In the genomic region with DNA sequence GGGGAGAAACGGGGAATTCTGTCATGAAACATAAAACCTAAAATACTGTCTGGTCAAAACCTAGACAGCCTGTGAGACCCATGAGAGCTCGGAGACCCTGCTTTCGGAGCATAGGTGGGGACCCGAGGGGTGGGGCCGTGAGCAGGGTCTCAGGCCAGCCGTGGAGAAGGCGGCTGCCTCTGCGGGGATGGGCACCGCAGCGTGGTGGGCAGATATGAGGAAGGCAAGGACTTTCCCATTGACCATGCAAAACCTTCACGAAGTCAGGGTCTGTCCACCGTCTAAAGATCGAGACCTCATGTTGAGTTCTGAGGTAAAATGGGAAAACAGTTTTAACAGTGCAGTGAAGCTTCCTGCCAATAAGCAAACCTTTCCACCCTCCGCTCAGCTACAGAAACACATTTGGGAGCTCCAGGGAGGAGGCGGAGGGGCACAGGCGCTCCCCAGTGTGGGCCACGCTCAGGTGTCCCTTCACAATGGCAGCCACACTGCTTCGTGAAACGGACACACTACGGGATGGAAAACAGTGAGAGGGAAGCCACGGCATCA, we compare ENCODE assay signal across 15 cellular contexts.
A peak's percentile ranks its signal among the peaks of the same experiment; 100 is the strongest.
DNase-seq lines count a peak whose midpoint lies in the region; ATAC-seq, FAIRE-seq and TF ChIP-seq lines count a peak whose summit lies in the region.
"Had no signal": no experiment of that assay in that cellular context is flagged by ENCODE, and none has a peak within 500 bp of the region (broad histone marks: within the 10 kb centered on the region; RNA-seq: fewer than 3 reads in every experiment).

No MANE protein-coding gene starts in this region.

- no peak overlapping the region for H3K4me3 Mint-ChIP-seq in activated T-cell treated with anti-CD3 and anti-CD28 coated beads, Interleukin-2, amount 50 U/mL, for 72 hours
- H3K4me3 Mint-ChIP-seq: activated CD8-positive, alpha-beta memory T cell treated with anti-CD3 and anti-CD28 coated beads, Interleukin-2, amount 10 ng/mL, durations not matched to agents 7 days and 5 days; activated naive CD8-positive, alpha-beta T cell treated with anti-CD3 and anti-CD28 coated beads, Interleukin-2, amount 50 U/mL, for 24 hours had no signal

- DNase-seq in AG10803 (ENCODE audit: low read depth) (no peak), choroid plexus epithelial cell (ENCODE audit: low read depth) (no peak), right cardiac atrium (peak in 1 of 3 donors; percentile 48), gastrocnemius medialis (no peak), GM12892 (ENCODE audit: insufficient read length) (no peak), posterior vena cava (ENCODE audit: low spot score) (no peak), islet precursor cell (no peak)
- DNase-seq in activated T-cell treated with anti-CD3 and anti-CD28 coated beads, Interleukin-2, amount 50 U/mL, for 72 hours, result no peak
- DNase-seq: ACHN; activated CD8-positive, alpha-beta memory T cell treated with anti-CD3 and anti-CD28 coated beads, Interleukin-2, amount 10 ng/mL, durations not matched to agents 7 days and 5 days; activated naive CD8-positive, alpha-beta T cell treated with anti-CD3 and anti-CD28 coated beads, Interleukin-2, amount 50 U/mL, for 24 hours; KBM-7; NCI-H2081; testis had no signal

- H3K27me3 ChIP-seq in right cardiac atrium (ENCODE audit: control insufficient read depth, insufficient read depth) (no peaks in the 10 kb centered on the region), gastrocnemius medialis (no peaks in the 10 kb centered on the region)
- H3K27me3 ChIP-seq: testis had no signal

- no peaks in the 10 kb centered on the region for H3K9me3 ChIP-seq in right cardiac atrium (ENCODE audit: control insufficient read depth, low read length)
- H3K9me3 ChIP-seq in gastrocnemius medialis, result no peaks in the 10 kb centered on the region
- H3K9me3 ChIP-seq: testis had no signal

- peak in 1 of 2 donors; percentile 25 for ATAC-seq in right cardiac atrium
- ATAC-seq in gastrocnemius medialis, result no peak
- ATAC-seq in activated T-cell treated with anti-CD3 and anti-CD28 coated beads, Interleukin-2, amount 50 U/mL, for 72 hours (replicated peaks in 1 of 2), result no peak
- ATAC-seq: activated CD8-positive, alpha-beta memory T cell treated with anti-CD3 and anti-CD28 coated beads, Interleukin-2, amount 10 ng/mL, durations not matched to agents 7 days and 5 days; activated naive CD8-positive, alpha-beta T cell treated with anti-CD3 and anti-CD28 coated beads, Interleukin-2, amount 50 U/mL, for 24 hours had no signal

- TF ChIP-seq CTCF in AG10803 (conservative IDR thresholded peaks at IDR 0.05; ENCODE audit: low read length) (no peak), choroid plexus epithelial cell (conservative IDR thresholded peaks at IDR 0.05; ENCODE audit: low read depth, low read length) (no peak), gastrocnemius medialis (IDR thresholded peaks at IDR 0.05 in 4 of 5, conservative IDR thresholded peaks at IDR 0.05 in 1 of 5) (no peak)

- 61% methylated on average over 21 of the region's 21 CpGs for WGBS in right cardiac atrium

- peak overlapping the region; percentile 44 for H3K4me3 ChIP-seq in AG10803 (ENCODE audit: low read length)
- H3K4me3 ChIP-seq in choroid plexus epithelial cell (ENCODE audit: low read depth, low read length), result peak overlapping the region; percentile 36
- no peak overlapping the region for H3K4me3 ChIP-seq in right cardiac atrium (ENCODE audit: low read length)
- peak overlapping the region in 2 of 4 donors; percentile 13 to 28 for H3K4me3 ChIP-seq in gastrocnemius medialis
- H3K4me3 ChIP-seq: testis had no signal

- in situ Hi-C loops in gastrocnemius medialis (cut with MboI; ENCODE audit: low sequenced_read_pairs in 4 of 4), result no loop called here

- H3K36me3 ChIP-seq in gastrocnemius medialis, result no peaks in the 10 kb centered on the region

- H3K4me1 Mint-ChIP-seq in activated T-cell treated with anti-CD3 and anti-CD28 coated beads, Interleukin-2, amount 50 U/mL, for 72 hours (ENCODE audit: low read depth), result no peaks in the 10 kb centered on the region
- H3K4me1 Mint-ChIP-seq: activated CD8-positive, alpha-beta memory T cell treated with anti-CD3 and anti-CD28 coated beads, Interleukin-2, amount 10 ng/mL, durations not matched to agents 7 days and 5 days; activated naive CD8-positive, alpha-beta T cell treated with anti-CD3 and anti-CD28 coated beads, Interleukin-2, amount 50 U/mL, for 24 hours had no signal

- H3K27ac ChIP-seq in right cardiac atrium (ENCODE audit: low read length) (peak overlapping the region; percentile 13), gastrocnemius medialis (peak overlapping the region; percentile 25 to 53 (median 38))
- H3K27ac ChIP-seq: VCaP had no signal

- no peak overlapping the region for H3K27ac Mint-ChIP-seq in activated T-cell treated with anti-CD3 and anti-CD28 coated beads, Interleukin-2, amount 50 U/mL, for 72 hours
- H3K27ac Mint-ChIP-seq: activated CD8-positive, alpha-beta memory T cell treated with anti-CD3 and anti-CD28 coated beads, Interleukin-2, amount 10 ng/mL, durations not matched to agents 7 days and 5 days; activated naive CD8-positive, alpha-beta T cell treated with anti-CD3 and anti-CD28 coated beads, Interleukin-2, amount 50 U/mL, for 24 hours had no signal

- no peak for FAIRE-seq in GM12892 (lab: Jason Lieb, UNC)

- H3K36me3 Mint-ChIP-seq in activated T-cell treated with anti-CD3 and anti-CD28 coated beads, Interleukin-2, amount 50 U/mL, for 72 hours (ENCODE audit: insufficient read depth in 2 of 2), result no peaks in the 10 kb centered on the region
- H3K36me3 Mint-ChIP-seq: activated CD8-positive, alpha-beta memory T cell treated with anti-CD3 and anti-CD28 coated beads, Interleukin-2, amount 10 ng/mL, durations not matched to agents 7 days and 5 days had no signal

- peaks cover 16% of the 10 kb centered on the region for H3K27me3 Mint-ChIP-seq in activated T-cell treated with anti-CD3 and anti-CD28 coated beads, Interleukin-2, amount 50 U/mL, for 72 hours (ENCODE audit: low read depth)
- H3K27me3 Mint-ChIP-seq: activated CD8-positive, alpha-beta memory T cell treated with anti-CD3 and anti-CD28 coated beads, Interleukin-2, amount 10 ng/mL, durations not matched to agents 7 days and 5 days had no signal

- intact Hi-C loops in right cardiac atrium (cut with DNase I), result no loop called here
- intact Hi-C loops in gastrocnemius medialis (cut with DNase I; ENCODE audit: low total_unique reads), result no loop called here
- intact Hi-C loops in posterior vena cava (cut with DNase I), result loop anchor here in 1 of 2 donors (5.0 to 10.0 kb wide), 2 partner anchors 35 to 63 kb away; no protein-coding TSS in a partner anchor

- no peaks in the 10 kb centered on the region for H3K9me3 Mint-ChIP-seq in activated T-cell treated with anti-CD3 and anti-CD28 coated beads, Interleukin-2, amount 50 U/mL, for 72 hours
- H3K9me3 Mint-ChIP-seq: activated naive CD8-positive, alpha-beta T cell treated with anti-CD3 and anti-CD28 coated beads, Interleukin-2, amount 50 U/mL, for 24 hours had no signal

- H3K4me1 ChIP-seq in right cardiac atrium (ENCODE audit: control insufficient read depth, insufficient read depth, low read length) (peaks cover 13% of the 10 kb centered on the region), gastrocnemius medialis (no peaks in the 10 kb centered on the region)

- TF ChIP-seq POLR2A in gastrocnemius medialis (IDR thresholded peaks at IDR 0.05), result no peak
- TF ChIP-seq POLR2A in GM12892 (IDR thresholded peaks at IDR 0.05; ENCODE audit: low read depth, low read length), result no peak
